In genomic region chr12:110157539-110157938, GRCh38 we compare ENCODE assay signal across 9 cellular contexts.
"Had no signal": no experiment of that assay in that cellular context is flagged by ENCODE, and none has a peak within 500 bp of the region (broad histone marks: within the 10 kb centered on the region; RNA-seq: fewer than 3 reads in every experiment).

No MANE protein-coding gene starts in this region.

- H3K9ac ChIP-seq: KMS-11 had no signal

- H3K27ac ChIP-seq: KMS-11 had no signal

- H3K4me3 ChIP-seq: GM23338 had no signal

- H3K27me3 Mint-ChIP-seq: IgD-negative memory B cell had no signal

- H3K4me3 Mint-ChIP-seq: GM23338, H9, HFFc6, IgD-negative memory B cell had no signal

- FAIRE-seq: H1, H54, HTR-8/SVneo had no signal

- H2AFZ ChIP-seq: GM23338 had no signal

- H3K27ac Mint-ChIP-seq: GM23338, H9, HFFc6 had no signal

- DNase-seq: H9, HCEC 1CT, HFFc6 had no signal

- H3K4me2 ChIP-seq: GM23338, KMS-11 had no signal

- ATAC-seq: GM23338 had no signal
